ENCODE assay signal across 2 cellular contexts in the genomic region with DNA sequence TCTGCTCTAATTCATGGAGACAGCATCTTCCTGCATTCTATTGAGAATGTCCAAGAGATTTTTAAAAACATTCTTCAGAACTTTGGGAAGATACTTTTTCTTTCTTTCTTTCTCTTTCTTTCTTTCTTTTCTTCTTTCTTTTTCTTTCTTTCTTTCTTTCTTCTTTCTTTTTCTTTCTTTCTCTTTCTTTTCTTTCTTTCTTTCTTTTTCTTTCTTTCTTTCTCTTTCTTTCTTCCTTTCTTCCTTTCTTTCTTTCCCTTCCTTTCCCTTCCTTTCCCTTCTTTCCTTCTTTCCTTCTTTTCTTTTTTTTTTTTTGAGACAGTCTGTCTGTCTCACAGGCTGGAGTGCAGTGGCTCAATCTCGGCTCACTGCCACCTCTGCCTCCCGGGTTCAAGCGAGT.
TF ChIP-seq lines count a peak whose summit lies in the region.

No MANE protein-coding gene starts in this region.

TF ChIP-seq in HEK293, 187 proteins besides CTCF, POLR2A, EP300 and RAD21:
- TF ChIP-seq ZNF366 (tag by site-specific recombination; conservative IDR thresholded peaks at IDR 0.05): peak; percentile 87
- peak; percentile 98 for TF ChIP-seq PRDM1 (tag by site-specific recombination; IDR thresholded peaks at IDR 0.05)

TF ChIP-seq in K562, 482 proteins besides CTCF, POLR2A, EP300 and RAD21:
- TF ChIP-seq, protein P1, sequence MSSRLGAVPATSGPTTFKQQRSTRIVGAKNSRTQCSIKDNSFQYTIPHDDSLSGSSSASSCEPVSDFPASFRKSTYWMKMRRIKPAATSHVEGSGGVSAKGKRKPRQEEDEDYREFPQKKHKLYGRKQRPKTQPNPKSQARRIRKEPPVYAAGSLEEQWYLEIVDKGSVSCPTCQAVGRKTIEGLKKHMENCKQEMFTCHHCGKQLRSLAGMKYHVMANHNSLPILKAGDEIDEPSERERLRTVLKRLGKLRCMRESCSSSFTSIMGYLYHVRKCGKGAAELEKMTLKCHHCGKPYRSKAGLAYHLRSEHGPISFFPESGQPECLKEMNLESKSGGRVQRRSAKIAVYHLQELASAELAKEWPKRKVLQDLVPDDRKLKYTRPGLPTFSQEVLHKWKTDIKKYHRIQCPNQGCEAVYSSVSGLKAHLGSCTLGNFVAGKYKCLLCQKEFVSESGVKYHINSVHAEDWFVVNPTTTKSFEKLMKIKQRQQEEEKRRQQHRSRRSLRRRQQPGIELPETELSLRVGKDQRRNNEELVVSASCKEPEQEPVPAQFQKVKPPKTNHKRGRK (tag; IDR thresholded peaks at IDR 0.05): peak; percentile 93
- TF ChIP-seq, protein P2, sequence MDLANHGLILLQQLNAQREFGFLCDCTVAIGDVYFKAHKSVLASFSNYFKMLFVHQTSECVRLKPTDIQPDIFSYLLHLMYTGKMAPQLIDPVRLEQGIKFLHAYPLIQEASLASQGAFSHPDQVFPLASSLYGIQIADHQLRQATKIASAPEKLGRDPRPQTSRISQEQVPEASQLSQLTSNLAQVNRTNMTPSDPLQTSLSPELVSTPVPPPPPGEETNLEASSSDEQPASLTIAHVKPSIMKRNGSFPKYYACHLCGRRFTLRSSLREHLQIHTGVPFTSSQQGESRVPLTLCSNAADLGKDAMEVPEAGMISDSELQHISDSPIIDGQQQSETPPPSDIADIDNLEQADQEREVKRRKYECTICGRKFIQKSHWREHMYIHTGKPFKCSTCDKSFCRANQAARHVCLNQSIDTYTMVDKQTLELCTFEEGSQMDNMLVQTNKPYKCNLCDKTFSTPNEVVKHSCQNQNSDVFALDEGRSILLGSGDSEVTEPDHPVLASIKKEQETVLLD (IDR thresholded peaks at IDR 0.05): 0 out of 2 replicates have a peak, but pooled peaks have one; percentile 32
